ENCODE assay signal across 1 cellular context in genomic region chr2:219155054-219155644, GRCh38.
TF ChIP-seq lines count a peak whose summit lies in the region.

No MANE protein-coding gene starts in this region.

TF ChIP-seq in HEK293, 187 proteins besides CTCF, POLR2A, EP300 and RAD21:
- no peak for TF ChIP-seq BCL6B (tag by site-specific recombination; IDR thresholded peaks at IDR 0.05)
- peak; percentile 56 for TF ChIP-seq ZNF654 (tag by site-specific recombination; IDR thresholded peaks at IDR 0.05; ENCODE audit: low read depth)
- no peak for TF ChIP-seq ZSCAN18 (tag by site-specific recombination; IDR thresholded peaks at IDR 0.05)
- TF ChIP-seq PRDM10 (tag by site-specific recombination; IDR thresholded peaks at IDR 0.05): peak; percentile 86
- no peak for TF ChIP-seq ZNF114 (tag by site-specific recombination; IDR thresholded peaks at IDR 0.05)
- TF ChIP-seq ZNF621 (tag by site-specific recombination; IDR thresholded peaks at IDR 0.05): no peak
- no peak for TF ChIP-seq ZNF660 (tag by site-specific recombination; IDR thresholded peaks at IDR 0.05)
- no peak for TF ChIP-seq ZNF26 (tag by site-specific recombination; IDR thresholded peaks at IDR 0.05)
